36 cellular contexts compared by ENCODE assay signal in genomic region chr13:102757006-102757405, GRCh38.
"Had no signal": no experiment of that assay in that cellular context is flagged by ENCODE, and none has a peak within 500 bp of the region (broad histone marks: within the 10 kb centered on the region; RNA-seq: fewer than 3 reads in every experiment).

No MANE protein-coding gene starts in this region.

- H3K27ac Mint-ChIP-seq: activated CD4-positive, alpha-beta T cell treated with anti-CD3 and anti-CD28 coated beads, Interleukin-2, amount 10 ng/mL, durations not matched to agents 24 days and 14 days; activated CD8-positive, alpha-beta T cell treated with anti-CD3 and anti-CD28 coated beads, Interleukin-2, amount 10 ng/mL, durations not matched to agents 7 days and 5 days; activated naive CD4-positive, alpha-beta T cell treated with anti-CD3 and anti-CD28 coated beads for 36 hours; activated naive CD4-positive, alpha-beta T cell treated with anti-CD3 and anti-CD28 coated beads, Interleukin-2, amount 50 U/mL, for 72 hours; activated T-helper 1 cell treated with anti-CD3 and anti-CD28 coated beads, Interleukin-12 subunit alpha, Interleukin-12 subunit beta, Interleukin-2, Interleukin-4 antibody, amounts not matched to agents 30 ng/mL and 10 ng/mL and 1 ng/mL, durations not matched to agents 14 hours and 24 hours and 36 hours had no signal

- H3K9me3 ChIP-seq: adrenal gland, breast epithelium, MG63, Peyer's patch had no signal

- H3K27me3 ChIP-seq: adrenal gland, body of pancreas, breast epithelium, MG63, Peyer's patch had no signal

- H3K4me3 Mint-ChIP-seq: activated CD4-positive, alpha-beta T cell treated with anti-CD3 and anti-CD28 coated beads, Interleukin-2, amount 10 ng/mL, durations not matched to agents 24 days and 14 days; activated CD8-positive, alpha-beta T cell treated with anti-CD3 and anti-CD28 coated beads, Interleukin-2, amount 10 ng/mL, durations not matched to agents 7 days and 5 days; activated naive CD4-positive, alpha-beta T cell treated with anti-CD3 and anti-CD28 coated beads for 36 hours; activated T-cell treated with anti-CD3 and anti-CD28 coated beads, Interleukin-2, amount 50 U/mL, for 4 hours; activated T-helper 1 cell treated with anti-CD3 and anti-CD28 coated beads, Interleukin-12 subunit alpha, Interleukin-12 subunit beta, Interleukin-2, Interleukin-4 antibody, amounts not matched to agents 30 ng/mL and 10 ng/mL and 1 ng/mL, durations not matched to agents 14 hours and 24 hours and 36 hours had no signal

- H3K4me3 ChIP-seq: adrenal gland, body of pancreas, breast epithelium, MG63, Peyer's patch had no signal

- H3K4me1 ChIP-seq: adrenal gland, body of pancreas, breast epithelium, Peyer's patch had no signal

- H3K27ac ChIP-seq: adrenal gland, body of pancreas, breast epithelium, Peyer's patch had no signal

- H3K36me3 Mint-ChIP-seq: activated naive CD4-positive, alpha-beta T cell treated with anti-CD3 and anti-CD28 coated beads, Interleukin-2, amount 50 U/mL, for 72 hours had no signal

- H3K27me3 Mint-ChIP-seq: activated CD4-positive, alpha-beta T cell treated with anti-CD3 and anti-CD28 coated beads, Interleukin-2, amount 10 ng/mL, durations not matched to agents 24 days and 14 days had no signal

- FAIRE-seq: astrocyte had no signal

- DNase-seq: activated CD4-positive, alpha-beta T cell treated with anti-CD3 and anti-CD28 coated beads, Interleukin-2, amount 10 ng/mL, durations not matched to agents 24 days and 14 days; activated CD4-positive, alpha-beta T cell treated with anti-CD3 and anti-CD28 coated beads, Interleukin-2, amount 50 U/mL, for 4 hours; activated CD8-positive, alpha-beta memory T cell treated with anti-CD3 and anti-CD28 coated beads, Interleukin-2, amount 50 U/mL, for 4 hours; activated CD8-positive, alpha-beta T cell treated with anti-CD3 and anti-CD28 coated beads, Interleukin-2, amount 10 ng/mL, durations not matched to agents 7 days and 5 days; activated gamma-delta T cell treated with Interleukin-2 at 50 U/mL for 16 hours; activated naive CD4-positive, alpha-beta T cell treated with anti-CD3 and anti-CD28 coated beads for 36 hours; activated T-cell treated with anti-CD3 and anti-CD28 coated beads for 4 hours; activated T-cell treated with anti-CD3 and anti-CD28 coated beads, Interleukin-2, amount 50 U/mL, for 4 hours; adrenal gland; body of pancreas; caudate nucleus; cerebellar nuclear complex; MG63; MV-4-11; NCI-H1092; NCI-H146; NCI-H187; NCI-H2029 treated with DMSO at 0.1 percent for 48 hours; NCI-H2107; NCI-H226; NCI-H446 treated with DMSO at 0.1 percent for 48 hours; NCI-H524; NCI-H69; NK-92 treated with Interleukin-12 subunit alpha and Interleukin-12 subunit beta, amount 100 ng/mL, for 24 hours; PC-3; Peyer's patch; Right ventricle myocardium superior; RPMI8226; SW 1271; T-helper 1 cell; T-helper 2 cell; T1000 had no signal

- H3K36me3 ChIP-seq: adrenal gland, breast epithelium, MG63, Peyer's patch had no signal

- H3K4me1 Mint-ChIP-seq: activated CD4-positive, alpha-beta T cell treated with anti-CD3 and anti-CD28 coated beads, Interleukin-2, amount 10 ng/mL, durations not matched to agents 24 days and 14 days had no signal

- H3K9me3 Mint-ChIP-seq: activated CD4-positive, alpha-beta T cell treated with anti-CD3 and anti-CD28 coated beads, Interleukin-2, amount 10 ng/mL, durations not matched to agents 24 days and 14 days; activated naive CD4-positive, alpha-beta T cell treated with anti-CD3 and anti-CD28 coated beads, Interleukin-2, amount 50 U/mL, for 72 hours; activated T-cell treated with anti-CD3 and anti-CD28 coated beads, Interleukin-2, amount 50 U/mL, for 4 hours had no signal
